In genomic region chr1:161398900-161399256, GRCh38 we compare ENCODE assay signal across 8 cellular contexts. TPM values are rescaled to one million over a fixed set of nuclear protein-coding genes. Genes with fewer than 3 reads are reported as not detected.
A peak's percentile ranks its signal among the peaks of the same experiment; 100 is the strongest.
DNase-seq lines count a peak whose midpoint lies in the region; FAIRE-seq and TF ChIP-seq lines count a peak whose summit lies in the region.

No MANE protein-coding gene starts in this region.

- 4% methylated on average over 17 of the region's 17 CpGs for WGBS in suprapubic skin

- H3K36me3 ChIP-seq in keratinocyte (ENCODE audit: control insufficient read depth in 2 of 2, extremely low read depth in 1 of 2, insufficient read depth in 2 of 2, low read length in 2 of 2) = no peaks in the 10 kb centered on the region
- no peaks in the 10 kb centered on the region for H3K36me3 ChIP-seq in suprapubic skin

- H3K9ac ChIP-seq in keratinocyte (ENCODE audit: control insufficient read depth, extremely low read depth, insufficient read depth, low read length) = peak overlapping the region; percentile 93

- peak overlapping the region; percentile 97 for H3K27ac Mint-ChIP-seq in T-helper 1 cell treated with Interleukin-12 subunit alpha and Interleukin-12 subunit beta and Interleukin-4 antibody, amounts not matched to agents 30 μg/mL and 1 μg/mL, for 36 hours
- H3K27ac Mint-ChIP-seq in activated naive CD8-positive, alpha-beta T cell treated with anti-CD3 and anti-CD28 coated beads for 36 hours = peak overlapping the region; percentile 100

- H3K27me3 Mint-ChIP-seq in T-helper 1 cell treated with Interleukin-12 subunit alpha and Interleukin-12 subunit beta and Interleukin-4 antibody, amounts not matched to agents 30 μg/mL and 1 μg/mL, for 36 hours (ENCODE audit: low read depth) = peaks cover 7% of the 10 kb centered on the region
- H3K27me3 Mint-ChIP-seq in activated naive CD8-positive, alpha-beta T cell treated with anti-CD3 and anti-CD28 coated beads for 36 hours = peaks cover 15% of the 10 kb centered on the region

- H3K4me2 ChIP-seq in keratinocyte (ENCODE audit: control insufficient read depth, extremely low read depth, insufficient read depth, low read depth, low read length) = peak overlapping the region; percentile 89

- H3K79me2 ChIP-seq in keratinocyte (ENCODE audit: control insufficient read depth, insufficient read depth, low read length) = no peaks in the 10 kb centered on the region

- H3K4me1 Mint-ChIP-seq in T-helper 1 cell treated with Interleukin-12 subunit alpha and Interleukin-12 subunit beta and Interleukin-4 antibody, amounts not matched to agents 30 μg/mL and 1 μg/mL, for 36 hours (ENCODE audit: low read depth) = peaks cover 32% of the 10 kb centered on the region
- peaks cover 28% of the 10 kb centered on the region for H3K4me1 Mint-ChIP-seq in activated naive CD8-positive, alpha-beta T cell treated with anti-CD3 and anti-CD28 coated beads for 36 hours

- peak overlapping the region; percentile 95 for H3K4me3 Mint-ChIP-seq in T-helper 1 cell treated with Interleukin-12 subunit alpha and Interleukin-12 subunit beta and Interleukin-4 antibody, amounts not matched to agents 30 μg/mL and 1 μg/mL, for 36 hours
- H3K4me3 Mint-ChIP-seq in activated naive CD8-positive, alpha-beta T cell treated with anti-CD3 and anti-CD28 coated beads for 36 hours = peak overlapping the region; percentile 94

- TF ChIP-seq POLR2A in suprapubic skin (IDR thresholded peaks at IDR 0.05) = no peak

- H3K36me3 Mint-ChIP-seq in T-helper 1 cell treated with Interleukin-12 subunit alpha and Interleukin-12 subunit beta and Interleukin-4 antibody, amounts not matched to agents 30 μg/mL and 1 μg/mL, for 36 hours (ENCODE audit: low read depth) = peaks cover 24% of the 10 kb centered on the region
- peaks cover 15% of the 10 kb centered on the region for H3K36me3 Mint-ChIP-seq in activated naive CD8-positive, alpha-beta T cell treated with anti-CD3 and anti-CD28 coated beads for 36 hours

- TF ChIP-seq CTCF in keratinocyte (optimal IDR thresholded peaks at IDR 0.05 in 1 of 3, IDR thresholded peaks at IDR 0.05 in 1 of 3, conservative IDR thresholded peaks at IDR 0.05 in 1 of 3; ENCODE audit: extremely low read depth in 1 of 3, insufficient read depth in 2 of 3, low read length in 3 of 3) = no peak
- TF ChIP-seq CTCF in suprapubic skin (IDR thresholded peaks at IDR 0.05) = no peak

- peaks cover 7% of the 10 kb centered on the region for H3K9me3 Mint-ChIP-seq in T-helper 1 cell treated with Interleukin-12 subunit alpha and Interleukin-12 subunit beta and Interleukin-4 antibody, amounts not matched to agents 30 μg/mL and 1 μg/mL, for 36 hours
- peaks cover 3% of the 10 kb centered on the region for H3K9me3 Mint-ChIP-seq in activated naive CD8-positive, alpha-beta T cell treated with anti-CD3 and anti-CD28 coated beads for 36 hours

- FAIRE-seq in keratinocyte (lab: Jason Lieb, UNC) = no peak

- peak overlapping the region; percentile 97 for H2AFZ ChIP-seq in keratinocyte (ENCODE audit: control insufficient read depth, low read length)

- H3K27me3 ChIP-seq in keratinocyte (ENCODE audit: control insufficient read depth, extremely low read depth, insufficient read depth, low read length) (no peaks in the 10 kb centered on the region), suprapubic skin (no peaks in the 10 kb centered on the region)

- H3K27ac ChIP-seq in keratinocyte (ENCODE audit: control insufficient read depth, insufficient read depth, low read length) (peak overlapping the region; percentile 96), suprapubic skin (peak overlapping the region; percentile 99)

- H3K4me1 ChIP-seq in keratinocyte (ENCODE audit: control insufficient read depth, extremely low read depth, insufficient read depth, low read length) = peaks cover 6% of the 10 kb centered on the region
- H3K4me1 ChIP-seq in suprapubic skin = peaks cover 11% of the 10 kb centered on the region

- H3K4me3 ChIP-seq in keratinocyte (ENCODE audit: control insufficient read depth in 2 of 3, extremely low read depth in 1 of 3, insufficient read depth in 2 of 3, low read depth in 1 of 3, low read length in 3 of 3) (peak overlapping the region; percentile 55 to 79 (median 69)), suprapubic skin (peak overlapping the region; percentile 85)

- H3K9me3 ChIP-seq in keratinocyte (ENCODE audit: control insufficient read depth, low read depth, low read length) (no peaks in the 10 kb centered on the region), suprapubic skin (no peaks in the 10 kb centered on the region)

- no peak for TF ChIP-seq EP300 in suprapubic skin (IDR thresholded peaks at IDR 0.05)

- no peaks in the 10 kb centered on the region for H3K9me1 ChIP-seq in keratinocyte (ENCODE audit: control insufficient read depth, extremely low read depth, insufficient read depth, low read length)

- no peaks in the 10 kb centered on the region for H4K20me1 ChIP-seq in keratinocyte (ENCODE audit: control insufficient read depth, extremely low read depth, insufficient read depth, low read length)

- no peak for DNase-seq in T-helper 1 cell
- DNase-seq in activated naive CD8-positive, alpha-beta T cell treated with anti-CD3 and anti-CD28 coated beads for 36 hours = no peak
- no peak for DNase-seq in keratinocyte (ENCODE audit: low read depth, low spot score)
- no peak for DNase-seq in suprapubic skin (ENCODE audit: low spot score in 2 of 2)
- DNase-seq in cortex of kidney (lab: John Stamatoyannopoulos, UW) = no peak
- DNase-seq in SHP77 treated with DMSO at 0.1 percent for 48 hours (lab: John Stamatoyannopoulos, UW) = no peak
- DNase-seq in T-helper 9 cell = no peak

- dilution Hi-C loops in keratinocyte (cut with MboI; ENCODE audit: extremely low pct_ligation_motif_present, low sequenced_read_pairs) = no loop called here

RNA-seq across cellular contexts. Expression of gene CFAP126, which starts 31.2 kb away (rescaled TPM):
- not detected for total RNA-seq in activated naive CD8-positive, alpha-beta T cell treated with anti-CD3 and anti-CD28 coated beads for 36 hours
- not detected in 3 replicates for polyA plus RNA-seq in keratinocyte
- polyA plus RNA-seq in keratinocyte (2011; ENCODE audit: low read depth) = not detected
- polyA plus RNA-seq in keratinocyte (2011; cell fraction: cytosol; rRNA removed) = not detected in 2 replicates
- polyA plus RNA-seq in keratinocyte (2011; cell fraction: nucleus; rRNA removed) = not detected in 2 replicates
- not detected in 2 replicates for polyA plus RNA-seq in keratinocyte (2012; ENCODE audit: low replicate concordance)
- polyA minus RNA-seq in keratinocyte = not detected in 3 replicates
- polyA minus RNA-seq in keratinocyte (2011; cell fraction: cytosol; rRNA and poly(A)+ RNA removed) = not detected
- not detected in 2 replicates for polyA minus RNA-seq in keratinocyte (2011; cell fraction: nucleus; rRNA and poly(A)+ RNA removed)
- total RNA-seq in suprapubic skin = not detected
